Comparison of ENCODE assay signal across 34 cellular contexts in the genomic region with DNA sequence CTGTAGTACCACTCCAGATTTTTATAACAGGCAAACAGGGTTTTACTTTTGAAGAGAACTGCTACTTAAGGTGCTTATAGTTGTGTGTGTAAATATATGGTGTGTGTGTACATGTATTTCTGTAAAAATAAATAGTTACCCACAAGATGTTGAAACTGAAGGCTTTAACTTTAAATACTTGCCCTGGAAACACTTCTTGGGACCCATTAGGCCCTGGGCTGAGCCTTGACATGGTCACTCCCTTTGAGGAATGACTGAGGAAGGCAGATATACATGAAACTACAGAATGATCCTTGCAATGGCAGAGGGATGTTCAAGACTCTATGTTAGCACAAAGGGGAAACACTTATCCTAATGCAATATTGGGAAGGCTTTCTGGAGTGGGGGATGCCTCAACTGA.
"Had no signal": no experiment of that assay in that cellular context is flagged by ENCODE, and none has a peak within 500 bp of the region (broad histone marks: within the 10 kb centered on the region; RNA-seq: fewer than 3 reads in every experiment).

No MANE protein-coding gene starts in this region.

- ATAC-seq: activated CD4-positive, CD25-positive, alpha-beta regulatory T cell treated with anti-CD3 and anti-CD28 coated beads, Interleukin-2, amount 50 U/mL, for 24 hours; activated CD8-positive, alpha-beta T cell treated with anti-CD3 and anti-CD28 coated beads for 36 hours; activated naive CD8-positive, alpha-beta T cell treated with anti-CD3 and anti-CD28 coated beads, Interleukin-2, amount 50 U/mL, for 24 hours; activated T-cell treated with anti-CD3 and anti-CD28 coated beads, Interleukin-2, amount 50 U/mL, for 4 hours; activated T-helper 17 cell treated with anti-CD3 and anti-CD28 coated beads, Interleukin-2, amount 50 U/mL, for 72 hours; body of pancreas; effector memory CD8-positive, alpha-beta T cell; foreskin keratinocyte; T-helper 17 cell had no signal

- H3K36me3 Mint-ChIP-seq: activated naive CD4-positive, alpha-beta T cell treated with anti-CD3 and anti-CD28 coated beads, Interleukin-2, amount 50 U/mL, for 24 hours; activated naive CD8-positive, alpha-beta T cell treated with anti-CD3 and anti-CD28 coated beads for 36 hours had no signal

- H3K27ac Mint-ChIP-seq: activated B cell treated with CpG ODN at 0.5 μM for 24 hours; activated CD8-positive, alpha-beta T cell treated with anti-CD3 and anti-CD28 coated beads for 36 hours; activated naive CD4-positive, alpha-beta T cell treated with anti-CD3 and anti-CD28 coated beads, Interleukin-2, amount 50 U/mL, for 24 hours; activated naive CD8-positive, alpha-beta T cell treated with anti-CD3 and anti-CD28 coated beads for 36 hours; activated naive CD8-positive, alpha-beta T cell treated with anti-CD3 and anti-CD28 coated beads, Interleukin-2, amount 50 U/mL, for 24 hours; activated T-helper 17 cell treated with anti-CD3 and anti-CD28 coated beads, Interleukin-2, amount 50 U/mL, for 72 hours; effector memory CD8-positive, alpha-beta T cell; T-helper 17 cell; T-helper 2 cell treated with Interferon-gamma antibody and Interleukin-4, amounts not matched to agents 5 μg/mL and 100 μg/mL, for 36 hours had no signal

- H3K9me3 ChIP-seq: adrenal gland, body of pancreas, esophagus muscularis mucosa, gastrocnemius medialis, heart left ventricle had no signal

- H3K4me1 ChIP-seq: adrenal gland, body of pancreas, esophagus muscularis mucosa, gastrocnemius medialis, heart left ventricle had no signal

- H3K4me3 ChIP-seq: adrenal gland, body of pancreas, esophagus muscularis mucosa, gastrocnemius medialis, heart left ventricle had no signal

- DNase-seq: activated B cell treated with CpG ODN at 0.5 μM for 24 hours; activated CD4-positive, alpha-beta T cell treated with anti-CD3 and anti-CD28 coated beads for 48 hours; activated CD4-positive, alpha-beta T cell treated with anti-CD3 and anti-CD28 coated beads, Interleukin-2, amount 50 U/mL, for 1 hour; activated CD4-positive, alpha-beta T cell treated with anti-CD3 and anti-CD28 coated beads, Interleukin-2, amount 50 U/mL, for 48 hours; activated CD8-positive, alpha-beta memory T cell treated with anti-CD3 and anti-CD28 coated beads for 24 hours; activated CD8-positive, alpha-beta T cell treated with anti-CD3 and anti-CD28 coated beads for 36 hours; activated effector memory CD4-positive, alpha-beta T cell treated with Interleukin-2 at 50 U/mL for 16 hours; activated gamma-delta T cell treated with Interleukin-2 at 50 U/mL for 16 hours; activated naive CD4-positive, alpha-beta T cell treated with Interleukin-2 at 50 U/mL for 16 hours; activated naive CD8-positive, alpha-beta T cell treated with anti-CD3 and anti-CD28 coated beads for 36 hours; activated naive CD8-positive, alpha-beta T cell treated with anti-CD3 and anti-CD28 coated beads, Interleukin-2, amount 50 U/mL, for 24 hours; activated T-cell treated with anti-CD3 and anti-CD28 coated beads, Interleukin-2, amount 50 U/mL, for 4 hours; adrenal gland; amygdala; aorta; body of pancreas; caudate nucleus; cortex of kidney; dermis blood vessel endothelial cell; effector CD4-positive, alpha-beta T cell; effector memory CD8-positive, alpha-beta T cell; erythroblast; foreskin keratinocyte; gastrocnemius medialis; glutamatergic neuron; heart left ventricle; T-helper 17 cell; T1000; WERI-Rb-1 had no signal

- H3K27me3 ChIP-seq: adrenal gland, body of pancreas, esophagus muscularis mucosa, heart left ventricle had no signal

- H3K36me3 ChIP-seq: adrenal gland, esophagus muscularis mucosa, gastrocnemius medialis, heart left ventricle, WERI-Rb-1 had no signal

- H3K4me1 Mint-ChIP-seq: activated B cell treated with CpG ODN at 0.5 μM for 24 hours; activated naive CD4-positive, alpha-beta T cell treated with anti-CD3 and anti-CD28 coated beads, Interleukin-2, amount 50 U/mL, for 24 hours; activated naive CD8-positive, alpha-beta T cell treated with anti-CD3 and anti-CD28 coated beads for 36 hours; activated naive CD8-positive, alpha-beta T cell treated with anti-CD3 and anti-CD28 coated beads, Interleukin-2, amount 50 U/mL, for 24 hours; activated T-helper 17 cell treated with anti-CD3 and anti-CD28 coated beads, Interleukin-2, amount 50 U/mL, for 72 hours; T-helper 17 cell had no signal

- H3K27me3 Mint-ChIP-seq: activated B cell treated with CpG ODN at 0.5 μM for 24 hours; activated naive CD8-positive, alpha-beta T cell treated with anti-CD3 and anti-CD28 coated beads for 36 hours; effector memory CD8-positive, alpha-beta T cell; T-helper 17 cell had no signal

- H3K9me3 Mint-ChIP-seq: activated B cell treated with CpG ODN at 0.5 μM for 24 hours; activated naive CD8-positive, alpha-beta T cell treated with anti-CD3 and anti-CD28 coated beads for 36 hours; activated naive CD8-positive, alpha-beta T cell treated with anti-CD3 and anti-CD28 coated beads, Interleukin-2, amount 50 U/mL, for 24 hours; T-helper 2 cell treated with Interferon-gamma antibody and Interleukin-4, amounts not matched to agents 5 μg/mL and 100 μg/mL, for 36 hours had no signal

- H3K27ac ChIP-seq: adrenal gland, body of pancreas, esophagus muscularis mucosa, foreskin keratinocyte, gastrocnemius medialis, WERI-Rb-1 had no signal

- H3K4me3 Mint-ChIP-seq: activated B cell treated with CpG ODN at 0.5 μM for 24 hours; activated CD8-positive, alpha-beta T cell treated with anti-CD3 and anti-CD28 coated beads for 36 hours; activated naive CD4-positive, alpha-beta T cell treated with anti-CD3 and anti-CD28 coated beads, Interleukin-2, amount 50 U/mL, for 24 hours; activated naive CD8-positive, alpha-beta T cell treated with anti-CD3 and anti-CD28 coated beads for 36 hours; activated naive CD8-positive, alpha-beta T cell treated with anti-CD3 and anti-CD28 coated beads, Interleukin-2, amount 50 U/mL, for 24 hours; activated T-cell treated with anti-CD3 and anti-CD28 coated beads, Interleukin-2, amount 50 U/mL, for 4 hours; activated T-helper 17 cell treated with anti-CD3 and anti-CD28 coated beads, Interleukin-2, amount 50 U/mL, for 72 hours; effector memory CD8-positive, alpha-beta T cell; T-helper 17 cell; T-helper 2 cell treated with Interferon-gamma antibody and Interleukin-4, amounts not matched to agents 5 μg/mL and 100 μg/mL, for 36 hours had no signal
